ENCODE assay signal across 13 cellular contexts in the genomic region with DNA sequence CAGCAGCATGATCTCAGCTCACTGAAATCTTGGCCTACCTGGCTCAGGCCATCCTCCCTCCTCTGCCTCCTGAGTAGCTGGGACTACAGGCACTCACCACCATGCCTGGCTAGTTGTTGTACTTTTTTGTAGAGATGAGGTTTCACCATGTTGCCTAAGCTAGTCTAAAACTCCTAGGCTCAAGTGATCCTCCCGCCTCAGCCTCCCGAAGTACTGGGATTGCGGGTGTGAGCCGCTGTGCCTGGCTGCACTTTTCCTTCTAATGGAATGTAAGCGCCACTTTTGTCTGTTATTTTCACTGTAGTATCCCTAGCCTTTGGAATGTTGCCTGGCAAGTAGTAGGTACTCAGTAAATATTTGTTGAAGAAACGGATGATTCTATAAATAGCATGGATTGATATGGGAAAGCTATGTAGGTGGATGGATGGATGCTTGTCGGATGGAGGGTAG. TPM values are rescaled to one million over a fixed set of nuclear protein-coding genes. Genes with fewer than 3 reads are reported as not detected.
DNase-seq lines count a peak whose midpoint lies in the region; ATAC-seq, FAIRE-seq and TF ChIP-seq lines count a peak whose summit lies in the region.
"Had no signal": no experiment of that assay in that cellular context is flagged by ENCODE, and none has a peak within 500 bp of the region (broad histone marks: within the 10 kb centered on the region; RNA-seq: fewer than 3 reads in every experiment).

No MANE protein-coding gene starts in this region.

- H3K27ac ChIP-seq in 22Rv1 = peak overlapping the region; percentile 99
- no peak overlapping the region for H3K27ac ChIP-seq in HEK293 (ENCODE audit: extremely low read depth, low read depth, low read length)
- H3K27ac ChIP-seq in HepG2 (ENCODE audit: extremely low read length, insufficient read depth, low read length) = peak overlapping the region; percentile 88
- H3K27ac ChIP-seq: transverse colon had no signal

- H3K36me3 Mint-ChIP-seq in activated naive CD8-positive, alpha-beta T cell treated with anti-CD3 and anti-CD28 coated beads for 36 hours = no peaks in the 10 kb centered on the region
- H3K36me3 Mint-ChIP-seq: activated CD8-positive, alpha-beta memory T cell treated with anti-CD3 and anti-CD28 coated beads, Interleukin-2, amount 10 ng/mL, durations not matched to agents 7 days and 5 days had no signal

- intact Hi-C loops in HepG2 (cut with micrococcal nuclease; ENCODE audit: unreplicated experiment) = loop anchor here (2.0 kb wide), 1 partner anchor 33 kb away; no protein-coding TSS in a partner anchor

- peak overlapping the region; percentile 73 for H3K9ac ChIP-seq in HepG2 (ENCODE audit: insufficient read depth, low read depth, low read length)

- H3K4me3 ChIP-seq in HEK293 (ENCODE audit: low read depth, low read length) (no peak overlapping the region), HepG2 (replicated peaks in 1 of 3; ENCODE audit: insufficient read depth in 1 of 3, low read depth in 2 of 3, low read length in 3 of 3) (peak overlapping the region in 1 of 3 experiments; percentile 58; a peak in 2 of 6 replicates)
- H3K4me3 ChIP-seq: transverse colon had no signal

- in situ Hi-C loops in HepG2 (cut with HindIII; ENCODE audit: extremely low pct_ligation_motif_present, low pct_unique_long_range_greater_than_20kb) = no loop called here

- WGBS in HepG2 (ENCODE audit: low lambda C conversion rate) = 4% methylated on average over 7 of the region's 7 CpGs

- H3K27me3 ChIP-seq in HepG2 (ENCODE audit: control insufficient read depth in 1 of 2, insufficient read depth in 2 of 2, low read length in 2 of 2) = no peaks in the 10 kb centered on the region
- H3K27me3 ChIP-seq: transverse colon had no signal

- H3K36me3 ChIP-seq in HEK293 (ENCODE audit: control insufficient read depth in 2 of 2, insufficient read depth in 1 of 2, low read length in 2 of 2) = no peaks in the 10 kb centered on the region
- H3K36me3 ChIP-seq in HepG2 (replicated peaks in 1 of 2; ENCODE audit: control insufficient read depth in 1 of 2, insufficient read depth in 2 of 2, low read length in 2 of 2) = no peaks in the 10 kb centered on the region
- H3K36me3 ChIP-seq: transverse colon had no signal

- H3K4me1 Mint-ChIP-seq in activated naive CD8-positive, alpha-beta T cell treated with anti-CD3 and anti-CD28 coated beads for 36 hours = peaks cover 20% of the 10 kb centered on the region

- TF ChIP-seq CTCF in 22Rv1 (IDR thresholded peaks at IDR 0.05) (no peak), HEK293 (tag by site-specific recombination; IDR thresholded peaks at IDR 0.05) (no peak), HepG2 (CRISPR knock-in tag; IDR thresholded peaks at IDR 0.05) (no peak)

- ATAC-seq in HepG2 (peak; percentile 21), GM18511 (IDR thresholded peaks at IDR 0.05; ENCODE audit: unreplicated experiment) (no peak), HG03432 (IDR thresholded peaks at IDR 0.05; ENCODE audit: unreplicated experiment) (no peak)
- ATAC-seq: activated CD8-positive, alpha-beta memory T cell treated with anti-CD3 and anti-CD28 coated beads, Interleukin-2, amount 10 ng/mL, durations not matched to agents 7 days and 5 days had no signal

- TF ChIP-seq EP300 in HepG2 (IDR thresholded peaks at IDR 0.05; ENCODE audit: low read depth in 2 of 2, low read length in 2 of 2) (peak; percentile 27 to 77; a peak in 3 of 4 replicates), HepG2 (CRISPR knock-in tag; IDR thresholded peaks at IDR 0.05; ENCODE audit: borderline replicate concordance) (peak; percentile 34; the same call in 1 of the 2 replicates)

- peak; percentile 34 for FAIRE-seq in HepG2 (lab: Jason Lieb, UNC)

- H3K4me3 Mint-ChIP-seq in activated naive CD8-positive, alpha-beta T cell treated with anti-CD3 and anti-CD28 coated beads for 36 hours = no peak overlapping the region
- H3K4me3 Mint-ChIP-seq: activated CD8-positive, alpha-beta memory T cell treated with anti-CD3 and anti-CD28 coated beads, Interleukin-2, amount 10 ng/mL, durations not matched to agents 7 days and 5 days; activated naive CD4-positive, alpha-beta T cell treated with anti-CD3 and anti-CD28 coated beads for 36 hours had no signal

- no peak; a peak in 1 of 4 replicates for TF ChIP-seq POLR2A in HepG2 (IDR thresholded peaks at IDR 0.05; ENCODE audit: insufficient read depth in 1 of 2, low read depth in 2 of 2, low read length in 2 of 2)

- TF ChIP-seq RAD21 in HepG2 (CRISPR knock-in tag; IDR thresholded peaks at IDR 0.05) = peak; percentile 44

- no peak overlapping the region for H2AFZ ChIP-seq in HepG2 (ENCODE audit: low read length)

- H4K20me1 ChIP-seq in HepG2 (ENCODE audit: insufficient read depth, low read length) = no peaks in the 10 kb centered on the region

- CTCF ChIA-PET in HEK293 (lab: Yijun Ruan, JAX) = interaction anchor here (0.6 to 3.4 kb wide), 3 partner anchors 8 to 63 kb away, joined by 3 to 18 read pairs (median 7); no protein-coding TSS in a partner anchor
- CTCF ChIA-PET in HepG2 (lab: Yijun Ruan, JAX; ENCODE audit: low intra/inter-chr PET ratio, low total read pairs) = interaction anchor here (2.4 kb wide), 1 partner anchor 8 kb away, joined by 6 read pairs; no protein-coding TSS in a partner anchor

- H3K4me1 ChIP-seq in HEK293 (ENCODE audit: control insufficient read depth, insufficient read depth, low read length) (no peaks in the 10 kb centered on the region), HepG2 (ENCODE audit: insufficient read depth, low read length) (peaks cover 78% of the 10 kb centered on the region)

- peak overlapping the region; percentile 76 for H3K4me2 ChIP-seq in HepG2 (ENCODE audit: low read depth, low read length)

- peak; percentile 16 for DNase-seq in astrocyte of the hippocampus (ENCODE audit: low read depth, low spot score)
- DNase-seq in HepG2 (ENCODE audit: low spot score) = peak; percentile 95
- no peak for DNase-seq in SK-N-DZ (ENCODE audit: low spot score)
- no peak for DNase-seq in activated naive CD8-positive, alpha-beta T cell treated with anti-CD3 and anti-CD28 coated beads for 36 hours
- DNase-seq: activated CD8-positive, alpha-beta memory T cell treated with anti-CD3 and anti-CD28 coated beads, Interleukin-2, amount 10 ng/mL, durations not matched to agents 7 days and 5 days; activated naive CD4-positive, alpha-beta T cell treated with anti-CD3 and anti-CD28 coated beads for 36 hours; effector memory CD4-positive, alpha-beta T cell; stimulated activated CD4-positive, alpha-beta T cell treated with anti-CD3 and anti-CD28 coated beads, Interleukin-4, amount 100 ng/mL, for 4 hours; transverse colon had no signal

- no peaks in the 10 kb centered on the region for H3K79me2 ChIP-seq in HepG2 (ENCODE audit: insufficient read depth, low read length)

- POLR2A ChIA-PET in HEK293 (lab: Yijun Ruan, JAX) (interaction anchor here (0.7 to 1.4 kb wide), 3 partner anchors 8 to 12 kb away, joined by 3 to 5 read pairs (median 5); a partner anchor contains a TSS), HepG2 (lab: Yijun Ruan, JAX) (interaction anchor here (0.9 to 25.4 kb wide), 17 partner anchors 10 to 275 kb away, joined by 3 to 1587 read pairs (median 7); a partner anchor contains a TSS)

- no TSS peak for BruUV-seq in HepG2 (replicated peaks; lab: Mats Ljungman, UMichigan)

- H3K27me3 Mint-ChIP-seq in activated naive CD8-positive, alpha-beta T cell treated with anti-CD3 and anti-CD28 coated beads for 36 hours = no peaks in the 10 kb centered on the region
- H3K27me3 Mint-ChIP-seq: activated CD8-positive, alpha-beta memory T cell treated with anti-CD3 and anti-CD28 coated beads, Interleukin-2, amount 10 ng/mL, durations not matched to agents 7 days and 5 days had no signal

- no peaks in the 10 kb centered on the region for H3K9me3 Mint-ChIP-seq in activated naive CD8-positive, alpha-beta T cell treated with anti-CD3 and anti-CD28 coated beads for 36 hours
- H3K9me3 Mint-ChIP-seq: activated naive CD4-positive, alpha-beta T cell treated with anti-CD3 and anti-CD28 coated beads for 36 hours had no signal

- H3K9me3 ChIP-seq in HEK293 (ENCODE audit: control insufficient read depth, insufficient read depth, low read depth, low read length) (no peaks in the 10 kb centered on the region), HepG2 (ENCODE audit: low read length) (no peaks in the 10 kb centered on the region)
- H3K9me3 ChIP-seq: transverse colon had no signal

- no peak overlapping the region for H3K27ac Mint-ChIP-seq in activated naive CD8-positive, alpha-beta T cell treated with anti-CD3 and anti-CD28 coated beads for 36 hours
- H3K27ac Mint-ChIP-seq: activated CD8-positive, alpha-beta memory T cell treated with anti-CD3 and anti-CD28 coated beads, Interleukin-2, amount 10 ng/mL, durations not matched to agents 7 days and 5 days had no signal

RNA-seq across cellular contexts. Expression of a gene that starts 10.4 kb away (rescaled TPM):
- total RNA-seq in HepG2 (2016; rRNA removed; fragmentation: Illumina TruSeq; extraction: Trizol) = 106 and 115 TPM in 2 replicates
- total RNA-seq in HepG2 (2016; cell fraction: cytosol; rRNA removed; fragmentation: Illumina TruSeq; extraction: Trizol; ENCODE audit: low read depth) = 40.1 and 45.0 TPM in 2 replicates
- total RNA-seq in HepG2 (2016; cell fraction: insoluble cytoplasmic fraction; rRNA removed; fragmentation: Illumina TruSeq; extraction: Trizol) = 106 and 115 TPM in 2 replicates
- 107 and 130 TPM in 2 replicates for total RNA-seq in HepG2 (2016; cell fraction: membrane; rRNA removed; fragmentation: Illumina TruSeq; extraction: Trizol)
- 47.6 and 54.9 TPM in 2 replicates for total RNA-seq in HepG2 (2016; cell fraction: nucleus; rRNA removed; fragmentation: Illumina TruSeq; extraction: Trizol)
- polyA plus RNA-seq in HepG2 (2011; rRNA removed) = 150 and 241 TPM in 2 replicates
- 165 and 177 TPM in 2 replicates for polyA plus RNA-seq in HepG2 (2011; cell fraction: cytosol; rRNA removed)
- polyA plus RNA-seq in HepG2 (2011; cell fraction: nucleus; rRNA removed) = 122 and 148 TPM in 2 replicates
- 78.0 and 193 TPM in 2 replicates for polyA plus RNA-seq in HepG2 (2012)
- polyA plus RNA-seq in HepG2 (2016; cell fraction: cytosol; fragmentation: Illumina TruSeq; extraction: Trizol; ENCODE audit: low read depth) = 33.6 and 42.0 TPM in 2 replicates
- polyA plus RNA-seq in HepG2 (2016; cell fraction: insoluble cytoplasmic fraction; fragmentation: Illumina TruSeq; extraction: Trizol; ENCODE audit: low read depth) = 99.1 and 105 TPM in 2 replicates
- 76.6 and 88.5 TPM in 2 replicates for polyA plus RNA-seq in HepG2 (2016; cell fraction: membrane; fragmentation: Illumina TruSeq; extraction: Trizol; ENCODE audit: low read depth)
- 77.9 and 79.0 TPM in 2 replicates for polyA plus RNA-seq in HepG2 (2016; cell fraction: nucleus; fragmentation: Illumina TruSeq; extraction: Trizol; ENCODE audit: insufficient read depth, low read depth)
- 66.9 and 301 TPM in 2 replicates for polyA minus RNA-seq in HepG2 (2011; rRNA and poly(A)+ RNA removed; ENCODE audit: low replicate concordance)
- 115 and 151 TPM in 2 replicates for polyA minus RNA-seq in HepG2 (2011; cell fraction: cytosol; rRNA and poly(A)+ RNA removed)
- polyA minus RNA-seq in HepG2 (2011; cell fraction: nucleus; rRNA and poly(A)+ RNA removed) = 35.9 and 65.3 TPM in 2 replicates
- polyA plus RNA-seq in SK-N-DZ (2014; cell fraction: cytosol; rRNA removed) = 19.6 and 25.6 TPM in 2 replicates
- 10.6 and 16.7 TPM in 2 replicates for polyA plus RNA-seq in SK-N-DZ (2014; cell fraction: nucleus; rRNA removed)
- total RNA-seq in activated naive CD8-positive, alpha-beta T cell treated with anti-CD3 and anti-CD28 coated beads for 36 hours = 10 to 100 TPM; 57.8 to 58.0 TPM

RNA-seq across cellular contexts. Expression of a gene that starts 23.3 kb away (rescaled TPM):
- 28.4 and 32.3 TPM in 2 replicates for total RNA-seq in HepG2 (2016; rRNA removed; fragmentation: Illumina TruSeq; extraction: Trizol)
- total RNA-seq in HepG2 (2016; cell fraction: cytosol; rRNA removed; fragmentation: Illumina TruSeq; extraction: Trizol; ENCODE audit: low read depth) = 13.5 and 19.5 TPM in 2 replicates
- total RNA-seq in HepG2 (2016; cell fraction: insoluble cytoplasmic fraction; rRNA removed; fragmentation: Illumina TruSeq; extraction: Trizol) = 26.0 and 33.1 TPM in 2 replicates
- 30.9 and 37.0 TPM in 2 replicates for total RNA-seq in HepG2 (2016; cell fraction: membrane; rRNA removed; fragmentation: Illumina TruSeq; extraction: Trizol)
- total RNA-seq in HepG2 (2016; cell fraction: nucleus; rRNA removed; fragmentation: Illumina TruSeq; extraction: Trizol) = 18.0 and 19.9 TPM in 2 replicates
- polyA plus RNA-seq in HepG2 (2011; rRNA removed) = 49.4 and 63.3 TPM in 2 replicates
- 69.4 and 90.4 TPM in 2 replicates for polyA plus RNA-seq in HepG2 (2011; cell fraction: cytosol; rRNA removed)
- polyA plus RNA-seq in HepG2 (2011; cell fraction: nucleus; rRNA removed) = 68.6 and 73.2 TPM in 2 replicates
- 32.8 and 45.8 TPM in 2 replicates for polyA plus RNA-seq in HepG2 (2012)
- polyA plus RNA-seq in HepG2 (2016; cell fraction: cytosol; fragmentation: Illumina TruSeq; extraction: Trizol; ENCODE audit: low read depth) = 30.7 and 34.2 TPM in 2 replicates
- polyA plus RNA-seq in HepG2 (2016; cell fraction: insoluble cytoplasmic fraction; fragmentation: Illumina TruSeq; extraction: Trizol; ENCODE audit: low read depth) = 54.0 and 55.2 TPM in 2 replicates
- polyA plus RNA-seq in HepG2 (2016; cell fraction: membrane; fragmentation: Illumina TruSeq; extraction: Trizol; ENCODE audit: low read depth) = 61.7 and 66.8 TPM in 2 replicates
- polyA plus RNA-seq in HepG2 (2016; cell fraction: nucleus; fragmentation: Illumina TruSeq; extraction: Trizol; ENCODE audit: insufficient read depth, low read depth) = 79.0 and 79.1 TPM in 2 replicates
- polyA minus RNA-seq in HepG2 (2011; rRNA and poly(A)+ RNA removed; ENCODE audit: low replicate concordance) = 1.6 and 52.5 TPM in 2 replicates
- polyA minus RNA-seq in HepG2 (2011; cell fraction: cytosol; rRNA and poly(A)+ RNA removed) = 32.5 and 33.1 TPM in 2 replicates
- polyA minus RNA-seq in HepG2 (2011; cell fraction: nucleus; rRNA and poly(A)+ RNA removed) = 10.7 and 15.0 TPM in 2 replicates
- 26.4 and 29.4 TPM in 2 replicates for polyA plus RNA-seq in SK-N-DZ (2014; cell fraction: cytosol; rRNA removed)
- polyA plus RNA-seq in SK-N-DZ (2014; cell fraction: nucleus; rRNA removed) = 14.7 and 28.9 TPM in 2 replicates
- 10 to 100 TPM; 11.2 to 12.6 TPM for total RNA-seq in activated naive CD8-positive, alpha-beta T cell treated with anti-CD3 and anti-CD28 coated beads for 36 hours

RNA-seq across cellular contexts. Expression of a gene that starts 37.9 kb away (rescaled TPM):
- 121 and 149 TPM in 2 replicates for total RNA-seq in HepG2 (2016; rRNA removed; fragmentation: Illumina TruSeq; extraction: Trizol)
- 176 and 212 TPM in 2 replicates for total RNA-seq in HepG2 (2016; cell fraction: cytosol; rRNA removed; fragmentation: Illumina TruSeq; extraction: Trizol; ENCODE audit: low read depth)
- 110 and 147 TPM in 2 replicates for total RNA-seq in HepG2 (2016; cell fraction: insoluble cytoplasmic fraction; rRNA removed; fragmentation: Illumina TruSeq; extraction: Trizol)
- total RNA-seq in HepG2 (2016; cell fraction: membrane; rRNA removed; fragmentation: Illumina TruSeq; extraction: Trizol) = 217 and 241 TPM in 2 replicates
- 83.9 and 95.5 TPM in 2 replicates for total RNA-seq in HepG2 (2016; cell fraction: nucleus; rRNA removed; fragmentation: Illumina TruSeq; extraction: Trizol)
- 215 and 270 TPM in 2 replicates for polyA plus RNA-seq in HepG2 (2011; rRNA removed)
- polyA plus RNA-seq in HepG2 (2011; cell fraction: cytosol; rRNA removed) = 171 and 196 TPM in 2 replicates
- 558 and 618 TPM in 2 replicates for polyA plus RNA-seq in HepG2 (2011; cell fraction: nucleus; rRNA removed)
- polyA plus RNA-seq in HepG2 (2012) = 207 and 311 TPM in 2 replicates
- polyA plus RNA-seq in HepG2 (2016; cell fraction: cytosol; fragmentation: Illumina TruSeq; extraction: Trizol; ENCODE audit: low read depth) = 291 and 331 TPM in 2 replicates
- polyA plus RNA-seq in HepG2 (2016; cell fraction: insoluble cytoplasmic fraction; fragmentation: Illumina TruSeq; extraction: Trizol; ENCODE audit: low read depth) = 144 and 159 TPM in 2 replicates
- 277 and 299 TPM in 2 replicates for polyA plus RNA-seq in HepG2 (2016; cell fraction: membrane; fragmentation: Illumina TruSeq; extraction: Trizol; ENCODE audit: low read depth)
- polyA plus RNA-seq in HepG2 (2016; cell fraction: nucleus; fragmentation: Illumina TruSeq; extraction: Trizol; ENCODE audit: insufficient read depth, low read depth) = 357 and 365 TPM in 2 replicates
- polyA minus RNA-seq in HepG2 (2011; rRNA and poly(A)+ RNA removed; ENCODE audit: low replicate concordance) = 36.5 and 119 TPM in 2 replicates
- 65.9 and 88.8 TPM in 2 replicates for polyA minus RNA-seq in HepG2 (2011; cell fraction: cytosol; rRNA and poly(A)+ RNA removed)
- polyA minus RNA-seq in HepG2 (2011; cell fraction: nucleus; rRNA and poly(A)+ RNA removed) = 102 and 144 TPM in 2 replicates
- 42.3 and 48.9 TPM in 2 replicates for polyA plus RNA-seq in SK-N-DZ (2014; cell fraction: cytosol; rRNA removed)
- polyA plus RNA-seq in SK-N-DZ (2014; cell fraction: nucleus; rRNA removed) = 56.0 and 90.3 TPM in 2 replicates
- total RNA-seq in activated naive CD8-positive, alpha-beta T cell treated with anti-CD3 and anti-CD28 coated beads for 36 hours = 100 to 1,000 TPM; 113 to 115 TPM

RNA-seq across cellular contexts. Expression of a gene that starts 44.8 kb away (rescaled TPM):
- total RNA-seq in HepG2 (2016; rRNA removed; fragmentation: Illumina TruSeq; extraction: Trizol) = 12.1 and 18.7 TPM in 2 replicates
- total RNA-seq in HepG2 (2016; cell fraction: cytosol; rRNA removed; fragmentation: Illumina TruSeq; extraction: Trizol; ENCODE audit: low read depth) = 5.2 and 6.4 TPM in 2 replicates
- 10.8 and 18.0 TPM in 2 replicates for total RNA-seq in HepG2 (2016; cell fraction: insoluble cytoplasmic fraction; rRNA removed; fragmentation: Illumina TruSeq; extraction: Trizol)
- 19.3 and 22.7 TPM in 2 replicates for total RNA-seq in HepG2 (2016; cell fraction: membrane; rRNA removed; fragmentation: Illumina TruSeq; extraction: Trizol)
- total RNA-seq in HepG2 (2016; cell fraction: nucleus; rRNA removed; fragmentation: Illumina TruSeq; extraction: Trizol) = 14.7 and 17.3 TPM in 2 replicates
- polyA plus RNA-seq in HepG2 (2011; rRNA removed) = 10.0 and 11.5 TPM in 2 replicates
- polyA plus RNA-seq in HepG2 (2011; cell fraction: cytosol; rRNA removed) = 5.9 and 7.7 TPM in 2 replicates
- polyA plus RNA-seq in HepG2 (2011; cell fraction: nucleus; rRNA removed) = 33.8 and 40.6 TPM in 2 replicates
- polyA plus RNA-seq in HepG2 (2012) = 33.1 and 35.1 TPM in 2 replicates
- 9.1 and 11.5 TPM in 2 replicates for polyA plus RNA-seq in HepG2 (2016; cell fraction: cytosol; fragmentation: Illumina TruSeq; extraction: Trizol; ENCODE audit: low read depth)
- 37.4 and 47.0 TPM in 2 replicates for polyA plus RNA-seq in HepG2 (2016; cell fraction: insoluble cytoplasmic fraction; fragmentation: Illumina TruSeq; extraction: Trizol; ENCODE audit: low read depth)
- polyA plus RNA-seq in HepG2 (2016; cell fraction: membrane; fragmentation: Illumina TruSeq; extraction: Trizol; ENCODE audit: low read depth) = 35.3 and 38.7 TPM in 2 replicates
- polyA plus RNA-seq in HepG2 (2016; cell fraction: nucleus; fragmentation: Illumina TruSeq; extraction: Trizol; ENCODE audit: insufficient read depth, low read depth) = 63.1 and 67.8 TPM in 2 replicates
- polyA minus RNA-seq in HepG2 (2011; rRNA and poly(A)+ RNA removed; ENCODE audit: low replicate concordance) = 2.4 and 12.0 TPM in 2 replicates
- 11.2 and 12.0 TPM in 2 replicates for polyA minus RNA-seq in HepG2 (2011; cell fraction: cytosol; rRNA and poly(A)+ RNA removed)
- polyA minus RNA-seq in HepG2 (2011; cell fraction: nucleus; rRNA and poly(A)+ RNA removed) = 9.6 and 12.7 TPM in 2 replicates
- 17.4 and 22.3 TPM in 2 replicates for polyA plus RNA-seq in SK-N-DZ (2014; cell fraction: cytosol; rRNA removed)
- 24.7 and 43.1 TPM in 2 replicates for polyA plus RNA-seq in SK-N-DZ (2014; cell fraction: nucleus; rRNA removed)
- total RNA-seq in activated naive CD8-positive, alpha-beta T cell treated with anti-CD3 and anti-CD28 coated beads for 36 hours = 10 to 100 TPM; 13.1 to 13.3 TPM

Comparison
In these comparisons a context has a peak if more than half of its experiments do, and no peak if none do; other contexts are left out.
1. DNase-seq: peak in astrocyte of the hippocampus (single experiment) and HepG2 (single experiment); none in SK-N-DZ (single experiment) and activated naive CD8-positive, alpha-beta T cell treated with anti-CD3 and anti-CD28 coated beads for 36 hours (single experiment).